Comparison of ENCODE assay signal across 23 cellular contexts in genomic region chr9:108109927-108110326, GRCh38.
"Had no signal": no experiment of that assay in that cellular context is flagged by ENCODE, and none has a peak within 500 bp of the region (broad histone marks: within the 10 kb centered on the region; RNA-seq: fewer than 3 reads in every experiment).

No MANE protein-coding gene starts in this region.

- FAIRE-seq: HTR-8/SVneo, RCC 7860 had no signal

- H3K4me3 ChIP-seq: SJSA1, SK-N-MC had no signal

- H3K9me3 ChIP-seq: SJSA1 had no signal

- DNase-seq: Kasumi-1, KG1, MM.1S, NCI-H1092 treated with DMSO at 0.1 percent for 48 hours, NCI-H1436, NCI-H187, NCI-H2029, NCI-H2081 treated with DMSO at 0.1 percent for 48 hours, NCI-H2171, NCI-H226, NCI-H446, NCI-H510A, NCI-H524 treated with DMSO at 0.1 percent for 48 hours, NCI-H69, NCI-H774, Right ventricle myocardium superior, RPMI8226, SIG-M5 had no signal

- H3K27me3 ChIP-seq: SJSA1 had no signal

- H3K4me1 ChIP-seq: SJSA1 had no signal

- H3K36me3 ChIP-seq: SJSA1 had no signal

- H3K27ac ChIP-seq: HL-60, SJSA1, SK-N-MC had no signal
